ENCODE assay signal across 13 cellular contexts in the genomic region with DNA sequence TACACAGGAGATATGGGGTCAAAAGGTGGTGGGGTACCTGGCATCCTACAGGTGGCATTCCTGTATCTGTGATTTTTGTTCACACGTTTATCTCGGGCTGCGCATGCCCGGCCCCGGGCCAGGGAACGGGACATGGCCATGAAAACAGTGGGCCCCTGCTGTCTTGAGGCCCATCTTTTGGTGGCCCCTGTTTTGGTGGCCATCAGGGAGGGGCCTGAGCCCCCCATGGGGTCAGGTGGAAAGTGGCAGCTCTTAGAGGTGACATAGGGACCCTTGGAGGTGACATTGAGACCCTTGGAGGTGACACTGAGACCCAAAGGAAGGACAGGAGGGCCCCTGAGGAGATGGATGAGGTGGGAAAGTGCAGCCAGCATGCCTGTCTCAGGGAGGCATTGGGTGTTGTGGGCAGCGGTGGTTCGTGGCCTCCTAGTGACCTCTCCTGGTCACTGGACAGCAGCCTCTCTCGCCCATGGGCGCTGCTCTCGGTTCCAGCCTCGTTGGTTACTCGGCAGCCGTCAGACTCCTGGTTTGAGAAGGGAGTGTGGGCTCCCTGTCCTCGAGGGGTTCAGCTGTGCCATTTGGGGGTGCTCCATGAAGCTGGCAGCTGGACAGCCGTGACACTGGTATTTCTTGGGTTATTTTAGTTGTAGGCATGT. TPM values are rescaled to one million over a fixed set of nuclear protein-coding genes. Genes with fewer than 3 reads are reported as not detected.
DNase-seq lines count a peak whose midpoint lies in the region; ATAC-seq, FAIRE-seq and TF ChIP-seq lines count a peak whose summit lies in the region.
"Had no signal": no experiment of that assay in that cellular context is flagged by ENCODE, and none has a peak within 500 bp of the region (broad histone marks: within the 10 kb centered on the region; RNA-seq: fewer than 3 reads in every experiment).

No MANE protein-coding gene starts in this region.

- H3K9me3 ChIP-seq in HEK293 (ENCODE audit: control insufficient read depth, insufficient read depth, low read depth, low read length) (no peaks in the 10 kb centered on the region), kidney (ENCODE audit: control insufficient read depth in 1 of 2, low read length in 2 of 2) (no peaks in the 10 kb centered on the region), stomach (no peaks in the 10 kb centered on the region)

- H3K36me3 ChIP-seq in HEK293 (ENCODE audit: control insufficient read depth in 2 of 2, insufficient read depth in 1 of 2, low read length in 2 of 2), result no peaks in the 10 kb centered on the region
- H3K36me3 ChIP-seq in kidney (ENCODE audit: control insufficient read depth in 1 of 2, insufficient read depth in 2 of 2, low read length in 2 of 2), result no peaks in the 10 kb centered on the region
- H3K36me3 ChIP-seq in stomach, result no peaks in the 10 kb centered on the region

- H3K9ac ChIP-seq in kidney (ENCODE audit: low read length in 2 of 2), result no peak overlapping the region

- no peak overlapping the region for H3K27ac ChIP-seq in HEK293 (ENCODE audit: extremely low read depth, low read depth, low read length)
- H3K27ac ChIP-seq in kidney (ENCODE audit: low read depth in 2 of 2, low read length in 2 of 2), result no peak overlapping the region
- H3K27ac ChIP-seq in stomach, result peak overlapping the region in 3 of 5 donors; percentile 7 to 43 (median 9)

- H3K4me3 ChIP-seq in HEK293 (ENCODE audit: low read depth, low read length) (no peak overlapping the region), astrocyte of the cerebellum (ENCODE audit: low read depth, low read length) (no peak overlapping the region), kidney (ENCODE audit: low read length in 2 of 2) (no peak overlapping the region), stomach (no peak overlapping the region)

- no peak for TF ChIP-seq POLR2A in stomach (IDR thresholded peaks at IDR 0.05)

- H3K4me1 ChIP-seq in HEK293 (ENCODE audit: control insufficient read depth, insufficient read depth, low read length), result peaks cover 8% of the 10 kb centered on the region
- peaks cover 10 to 19% of the 10 kb centered on the region in 2 donors for H3K4me1 ChIP-seq in kidney (ENCODE audit: control insufficient read depth in 1 of 2, insufficient read depth in 1 of 2, low read depth in 1 of 2, low read length in 2 of 2)
- peaks cover 41 to 77% (median 56%) of the 10 kb centered on the region in 4 donors for H3K4me1 ChIP-seq in stomach

- H3K4me3 Mint-ChIP-seq in activated T-cell treated with anti-CD3 and anti-CD28 coated beads, Interleukin-2, amount 50 U/mL, for 72 hours, result no peak overlapping the region
- H3K4me3 Mint-ChIP-seq: activated CD8-positive, alpha-beta T cell treated with anti-CD3 and anti-CD28 coated beads for 36 hours; brain had no signal

- 0 out of 2 replicates have a peak, but pooled peaks have one; percentile 17 for TF ChIP-seq CTCF in HEK293 (tag by site-specific recombination; IDR thresholded peaks at IDR 0.05)
- TF ChIP-seq CTCF in astrocyte of the cerebellum (IDR thresholded peaks at IDR 0.05; ENCODE audit: low read depth, low read length, missing control alignments), result peak; percentile 10
- peak; percentile 18 for TF ChIP-seq CTCF in kidney (IDR thresholded peaks at IDR 0.05; ENCODE audit: borderline replicate concordance, extremely low read depth, insufficient read depth)
- TF ChIP-seq CTCF in stomach (IDR thresholded peaks at IDR 0.05), result peak in 2 of 7 experiments; percentile 33 to 37

- TF ChIP-seq EP300 in stomach (IDR thresholded peaks at IDR 0.05), result no peak

- no peak for ATAC-seq in activated T-cell treated with anti-CD3 and anti-CD28 coated beads, Interleukin-2, amount 50 U/mL, for 72 hours (replicated peaks in 1 of 2)
- ATAC-seq: activated CD8-positive, alpha-beta T cell treated with anti-CD3 and anti-CD28 coated beads for 36 hours had no signal

- POLR2A ChIA-PET in HEK293 (lab: Yijun Ruan, JAX), result no interaction called here

- H3K27me3 Mint-ChIP-seq in activated T-cell treated with anti-CD3 and anti-CD28 coated beads, Interleukin-2, amount 50 U/mL, for 72 hours (ENCODE audit: low read depth), result no peaks in the 10 kb centered on the region
- H3K27me3 Mint-ChIP-seq: activated CD8-positive, alpha-beta T cell treated with anti-CD3 and anti-CD28 coated beads for 36 hours; brain had no signal

- no peak for DNase-seq in astrocyte of the cerebellum (ENCODE audit: low read depth)
- DNase-seq in kidney, result no peak
- DNase-seq in stomach, result peak; percentile 67
- no peak for DNase-seq in activated CD4-positive, alpha-beta T cell treated with anti-CD3 and anti-CD28 coated beads, Interleukin-2, amount 50 U/mL, for 1 hour
- no peak for DNase-seq in NCI-H1092 (lab: John Stamatoyannopoulos, UW)
- DNase-seq in activated T-cell treated with anti-CD3 and anti-CD28 coated beads, Interleukin-2, amount 50 U/mL, for 72 hours, result no peak
- DNase-seq in SKM-1 treated with dmso at 0.1 percent for 144 hours (lab: John Stamatoyannopoulos, UW; ENCODE audit: unreplicated experiment), result no peak
- DNase-seq: activated CD8-positive, alpha-beta T cell treated with anti-CD3 and anti-CD28 coated beads for 36 hours; NCI-H1436 treated with DMSO at 0.1 percent for 48 hours; nephron progenitor cell; RPMI8226 had no signal

- H3K27me3 ChIP-seq in stomach, result no peaks in the 10 kb centered on the region

- 36 to 65% (median 41%) methylated on average over 13 to 16 of the region's 16 CpGs for WGBS in stomach, 5 donors

- FAIRE-seq in kidney (lab: Jason Lieb, UNC), result no peak

- no peak overlapping the region for H3K27ac Mint-ChIP-seq in activated T-cell treated with anti-CD3 and anti-CD28 coated beads, Interleukin-2, amount 50 U/mL, for 72 hours
- H3K27ac Mint-ChIP-seq: activated CD8-positive, alpha-beta T cell treated with anti-CD3 and anti-CD28 coated beads for 36 hours; nephron progenitor cell had no signal

- peaks cover 1 to 2% of the 10 kb centered on the region in 2 donors for H3K9me3 Mint-ChIP-seq in activated T-cell treated with anti-CD3 and anti-CD28 coated beads, Interleukin-2, amount 50 U/mL, for 72 hours
- H3K9me3 Mint-ChIP-seq: activated CD8-positive, alpha-beta T cell treated with anti-CD3 and anti-CD28 coated beads for 36 hours; nephron progenitor cell had no signal

- intact Hi-C loops in kidney (cut with DNase I) (no loop called here), stomach (cut with DNase I; ENCODE audit: low total_unique reads) (no loop called here)

- H3K36me3 Mint-ChIP-seq in activated T-cell treated with anti-CD3 and anti-CD28 coated beads, Interleukin-2, amount 50 U/mL, for 72 hours (ENCODE audit: insufficient read depth in 2 of 2), result peaks cover 2% of the 10 kb centered on the region in 2 donors

- H3K4me1 Mint-ChIP-seq in activated T-cell treated with anti-CD3 and anti-CD28 coated beads, Interleukin-2, amount 50 U/mL, for 72 hours (ENCODE audit: low read depth), result peaks cover 36% of the 10 kb centered on the region

- CTCF ChIA-PET in HEK293 (lab: Yijun Ruan, JAX), result no interaction called here

- in situ Hi-C loops in astrocyte of the cerebellum (cut with HindIII; ENCODE audit: low sequenced_read_pairs), result no loop called here

TF ChIP-seq in HEK293, 187 proteins besides CTCF, POLR2A, EP300 and RAD21 (continues in another document):
- TF ChIP-seq, protein P1, sequence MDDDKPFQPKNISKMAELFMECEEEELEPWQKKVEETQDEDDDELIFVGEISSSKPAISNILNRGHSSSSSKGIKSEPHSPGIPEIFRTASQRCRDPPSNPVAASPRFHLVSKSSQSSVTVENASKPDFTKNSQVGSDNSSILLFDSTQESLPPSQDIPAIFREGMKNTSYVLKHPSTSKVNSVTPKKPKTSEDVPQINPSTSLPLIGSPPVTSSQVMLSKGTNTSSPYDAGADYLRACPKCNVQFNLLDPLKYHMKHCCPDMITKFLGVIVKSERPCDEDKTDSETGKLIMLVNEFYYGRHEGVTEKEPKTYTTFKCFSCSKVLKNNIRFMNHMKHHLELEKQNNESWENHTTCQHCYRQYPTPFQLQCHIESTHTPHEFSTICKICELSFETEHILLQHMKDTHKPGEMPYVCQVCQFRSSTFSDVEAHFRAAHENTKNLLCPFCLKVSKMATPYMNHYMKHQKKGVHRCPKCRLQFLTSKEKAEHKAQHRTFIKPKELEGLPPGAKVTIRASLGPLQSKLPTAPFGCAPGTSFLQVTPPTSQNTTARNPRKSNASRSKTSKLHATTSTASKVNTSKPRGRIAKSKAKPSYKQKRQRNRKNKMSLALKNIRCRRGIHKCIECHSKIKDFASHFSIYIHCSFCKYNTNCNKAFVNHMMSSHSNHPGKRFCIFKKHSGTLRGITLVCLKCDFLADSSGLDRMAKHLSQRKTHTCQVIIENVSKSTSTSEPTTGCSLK (tag by site-specific recombination; IDR thresholded peaks at IDR 0.05), result no peak
- TF ChIP-seq ZNF366 (tag by site-specific recombination; conservative IDR thresholded peaks at IDR 0.05) (no peak), ZNF76 (tag by site-specific recombination; IDR thresholded peaks at IDR 0.05; ENCODE audit: borderline replicate concordance, low read depth) (no peak)

RNA-seq across cellular contexts. Expression of a gene that starts 39.9 kb away (rescaled TPM):
- total RNA-seq in kidney, result 40.3 TPM
- 20.8 TPM for polyA plus RNA-seq in kidney (ENCODE audit: insufficient read depth, low read depth, low replicate concordance)
- 10 to 100 TPM; 30.4 to 72.3 (median 50.6) TPM for total RNA-seq in stomach
- polyA plus RNA-seq in stomach, result 10 to 100 TPM; 17.2 to 22.1 (median 21.8) TPM
- 10 to 100 TPM; 11.0 to 14.9 TPM for total RNA-seq in activated T-cell treated with anti-CD3 and anti-CD28 coated beads, Interleukin-2, amount 50 U/mL, for 72 hours

Comparison
In these comparisons a context has a peak if more than half of its experiments do, and no peak if none do; other contexts are left out.
1. H3K27ac ChIP-seq: peak in stomach (3 of 5); none in HEK293 (single experiment) and kidney (0 of 2).